ENCODE assay signal across 12 cellular contexts in the genomic region with DNA sequence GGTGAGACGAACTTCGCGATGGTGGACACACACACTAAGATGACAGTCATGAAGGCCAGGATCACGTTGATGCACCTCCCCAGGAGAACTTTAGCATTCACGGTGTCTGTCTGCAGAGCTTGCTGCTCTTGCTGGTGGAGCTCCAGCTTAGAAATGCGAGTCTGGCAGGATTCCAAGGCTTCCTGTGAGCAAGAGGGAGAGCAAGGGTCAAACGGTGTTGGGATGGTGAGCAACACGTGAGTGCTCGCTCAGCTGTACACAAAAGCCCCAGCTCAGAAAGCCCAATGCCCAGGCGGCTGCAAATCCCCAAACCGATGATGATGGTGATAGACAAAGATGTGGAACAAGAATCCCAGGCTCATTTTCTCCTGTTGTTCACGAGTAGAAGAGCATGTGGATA.
A peak's percentile ranks its signal among the peaks of the same experiment; 100 is the strongest.
DNase-seq lines count a peak whose midpoint lies in the region; ATAC-seq and TF ChIP-seq lines count a peak whose summit lies in the region.
"Had no signal": no experiment of that assay in that cellular context is flagged by ENCODE, and none has a peak within 500 bp of the region (broad histone marks: within the 10 kb centered on the region; RNA-seq: fewer than 3 reads in every experiment).

No MANE protein-coding gene starts in this region.

- TF ChIP-seq CTCF in stomach (IDR thresholded peaks at IDR 0.05) = no peak

- WGBS in stomach, 5 donors = 37 to 50% (median 41%) methylated on average over 12 of the region's 12 CpGs

- TF ChIP-seq POLR2A in stomach (IDR thresholded peaks at IDR 0.05) = no peak

- H3K27ac ChIP-seq in stomach = no peak overlapping the region
- H3K27ac ChIP-seq: sigmoid colon had no signal

- intact Hi-C loops in stomach (cut with DNase I; ENCODE audit: low total_unique reads) = no loop called here

- DNase-seq in NCI-H748 (lab: John Stamatoyannopoulos, UW; ENCODE audit: unreplicated experiment) (peak; percentile 47), NCI-H748 treated with DMSO at 0.1 percent for 48 hours (lab: John Stamatoyannopoulos, UW) (no peak), RPMI7951 (ENCODE audit: low read depth) (peak; percentile 81), glomerular visceral epithelial cell (ENCODE audit: extremely low spot score) (peak; percentile 86), stomach (peak; percentile 65), NCI-H2107 treated with DMSO at 0.1 percent for 48 hours (lab: John Stamatoyannopoulos, UW; ENCODE audit: unreplicated experiment) (no peak), ecto neural progenitor cell (ENCODE audit: low spot score) (no peak)
- DNase-seq: activated naive CD4-positive, alpha-beta T cell treated with anti-CD3 and anti-CD28 coated beads, Interleukin-2, amount 50 U/mL, for 16 hours; NCI-H1436 treated with DMSO at 0.1 percent for 48 hours; sigmoid colon; stimulated activated naive CD8-positive, alpha-beta T cell treated with anti-CD3 and anti-CD28 coated beads, Interleukin-15, amount 100 ng/mL, for 72 hours had no signal

- no peak overlapping the region for H3K4me3 ChIP-seq in stomach
- H3K4me3 ChIP-seq: sigmoid colon had no signal

- H3K9me3 ChIP-seq in stomach = no peaks in the 10 kb centered on the region
- H3K9me3 ChIP-seq: sigmoid colon had no signal

- peaks cover 0 to 9% (median 7%) of the 10 kb centered on the region in 4 donors for H3K4me1 ChIP-seq in stomach

- peaks cover 6 to 40% (median 29%) of the 10 kb centered on the region in 4 donors for H3K36me3 ChIP-seq in stomach

- ATAC-seq in HG03565 (IDR thresholded peaks at IDR 0.05; ENCODE audit: unreplicated experiment) = no peak
- ATAC-seq: stimulated activated naive CD8-positive, alpha-beta T cell treated with anti-CD3 and anti-CD28 coated beads, Interleukin-15, amount 100 ng/mL, for 72 hours had no signal

- H3K27me3 ChIP-seq in stomach = no peaks in the 10 kb centered on the region
- H3K27me3 ChIP-seq: sigmoid colon had no signal

- no peak for TF ChIP-seq EP300 in stomach (IDR thresholded peaks at IDR 0.05)

Comparison
In these comparisons a context has a peak if more than half of its experiments do, and no peak if none do; other contexts are left out.
1. DNase-seq: peak in NCI-H748 (single experiment), RPMI7951 (single experiment), glomerular visceral epithelial cell (single experiment) and stomach (single experiment); none in NCI-H748 treated with DMSO at 0.1 percent for 48 hours (single experiment), NCI-H2107 treated with DMSO at 0.1 percent for 48 hours (single experiment) and ecto neural progenitor cell (single experiment).